ENCODE assay signal across 11 cellular contexts in the genomic region with DNA sequence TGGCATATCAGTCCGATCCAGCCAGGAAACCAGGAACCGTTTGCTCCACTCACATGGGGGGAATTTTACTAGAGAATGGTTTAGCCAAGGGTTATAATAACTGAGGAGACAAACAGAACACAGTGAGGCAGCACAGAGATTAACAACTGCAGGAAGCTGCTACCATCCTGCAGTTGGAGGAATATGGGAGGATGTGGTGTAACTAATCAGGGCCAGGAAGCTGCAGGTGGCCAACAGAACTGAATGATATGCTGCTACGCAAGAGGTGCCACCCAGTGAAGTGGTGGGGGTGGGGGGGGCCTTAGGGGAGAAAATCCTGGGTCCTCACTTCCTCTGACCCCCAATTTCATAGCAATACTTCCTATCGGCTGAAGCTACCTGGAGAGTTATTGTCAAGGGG.
DNase-seq lines count a peak whose midpoint lies in the region; ATAC-seq lines count a peak whose summit lies in the region.
"Had no signal": no experiment of that assay in that cellular context is flagged by ENCODE, and none has a peak within 500 bp of the region (broad histone marks: within the 10 kb centered on the region; RNA-seq: fewer than 3 reads in every experiment).

No MANE protein-coding gene starts in this region.

- no peaks in the 10 kb centered on the region for H3K27me3 ChIP-seq in thymus (ENCODE audit: control insufficient read depth, insufficient read depth)
- H3K27me3 ChIP-seq: thyroid gland had no signal

- H3K4me1 ChIP-seq in thymus (ENCODE audit: control insufficient read depth, insufficient read depth, low read length), result peaks cover 42% of the 10 kb centered on the region
- H3K4me1 ChIP-seq: parathyroid adenoma had no signal

- no peaks in the 10 kb centered on the region for H3K9me3 ChIP-seq in thymus (ENCODE audit: control insufficient read depth)
- H3K9me3 ChIP-seq: thyroid gland had no signal

- DNase-seq in activated gamma-delta T cell treated with Interleukin-2 at 50 U/mL for 16 hours, result peak; percentile 26
- DNase-seq in activated gamma-delta T cell (lab: John Stamatoyannopoulos, UW), result no peak
- peak; percentile 44 for DNase-seq in MV-4-11 (lab: John Stamatoyannopoulos, UW)
- DNase-seq: thyroid gland had no signal

- peaks cover 94% of the 10 kb centered on the region for H3K4me1 Mint-ChIP-seq in activated naive CD4-positive, alpha-beta T cell treated with anti-CD3 and anti-CD28 coated beads, Interleukin-2, amount 50 U/mL, for 24 hours

- H3K36me3 ChIP-seq in thymus (ENCODE audit: control insufficient read depth, insufficient read depth), result no peaks in the 10 kb centered on the region
- H3K36me3 ChIP-seq: thyroid gland had no signal

- no peak for ATAC-seq in HG02840 (IDR thresholded peaks at IDR 0.05; ENCODE audit: low FRiP score, unreplicated experiment)
- no peak for ATAC-seq in HG03039 (IDR thresholded peaks at IDR 0.05; ENCODE audit: unreplicated experiment)
- ATAC-seq in GM21576 (IDR thresholded peaks at IDR 0.05; ENCODE audit: unreplicated experiment), result no peak

- H3K27ac Mint-ChIP-seq in activated naive CD4-positive, alpha-beta T cell treated with anti-CD3 and anti-CD28 coated beads, Interleukin-2, amount 50 U/mL, for 24 hours, result peak overlapping the region; percentile 86

- no peaks in the 10 kb centered on the region for H3K27me3 Mint-ChIP-seq in activated naive CD4-positive, alpha-beta T cell treated with anti-CD3 and anti-CD28 coated beads, Interleukin-2, amount 50 U/mL, for 24 hours

- peak overlapping the region; percentile 0 for H3K4me3 Mint-ChIP-seq in activated naive CD4-positive, alpha-beta T cell treated with anti-CD3 and anti-CD28 coated beads, Interleukin-2, amount 50 U/mL, for 24 hours

- H3K36me3 Mint-ChIP-seq in activated naive CD4-positive, alpha-beta T cell treated with anti-CD3 and anti-CD28 coated beads, Interleukin-2, amount 50 U/mL, for 24 hours, result no peaks in the 10 kb centered on the region

- no peak overlapping the region for H3K4me3 ChIP-seq in thymus (ENCODE audit: low read length)
- H3K4me3 ChIP-seq: SK-N-MC, thyroid gland had no signal

- WGBS in thymus, result 10% methylated on average over 4 of the region's 4 CpGs

- H3K9me3 Mint-ChIP-seq in activated naive CD4-positive, alpha-beta T cell treated with anti-CD3 and anti-CD28 coated beads, Interleukin-2, amount 50 U/mL, for 24 hours, result no peaks in the 10 kb centered on the region

- peak overlapping the region; percentile 93 for H3K27ac ChIP-seq in thymus (ENCODE audit: low read depth)
- H3K27ac ChIP-seq: parathyroid adenoma, SK-N-MC, thyroid gland had no signal
